Comparison of ENCODE assay signal across 2 cellular contexts in genomic region chr16:10922328-10923145, GRCh38.
TF ChIP-seq lines count a peak whose summit lies in the region.

No MANE protein-coding gene starts in this region.

TF ChIP-seq in HCT116, 20 proteins besides CTCF, POLR2A, EP300 and RAD21:
- TF ChIP-seq YY1 (IDR thresholded peaks at IDR 0.05; ENCODE audit: extremely low read depth, insufficient replicate concordance, low read depth, low read length): no peak
- TF ChIP-seq REST (IDR thresholded peaks at IDR 0.05; ENCODE audit: low read depth): no peak

TF ChIP-seq in HepG2, 621 proteins besides CTCF, POLR2A, EP300 and RAD21 (continues in another document):
- TF ChIP-seq ZNF33A (CRISPR knock-in tag; IDR thresholded peaks at IDR 0.05; ENCODE audit: borderline replicate concordance) (no peak), HNF1A (IDR thresholded peaks at IDR 0.05; ENCODE audit: low read depth) (no peak), HNF1A (CRISPR knock-in tag; IDR thresholded peaks at IDR 0.05; ENCODE audit: borderline replicate concordance) (no peak), TFAP4 (IDR thresholded peaks at IDR 0.05; ENCODE audit: borderline replicate concordance, low read depth) (peak; percentile 23; the same call in 1 of the 2 replicates), ZNF629 (CRISPR knock-in tag; conservative IDR thresholded peaks at IDR 0.05) (peak; percentile 83), ZKSCAN8 (CRISPR knock-in tag; IDR thresholded peaks at IDR 0.05; ENCODE audit: borderline replicate concordance) (no peak), ZNF556 (CRISPR knock-in tag; IDR thresholded peaks at IDR 0.05; ENCODE audit: borderline replicate concordance) (no peak), ZNF776 (CRISPR knock-in tag; IDR thresholded peaks at IDR 0.05) (no peak), ZNF687 (CRISPR knock-in tag; IDR thresholded peaks at IDR 0.05) (peak; percentile 72), MTA3 (CRISPR knock-in tag; IDR thresholded peaks at IDR 0.05) (no peak), ZNF879 (CRISPR knock-in tag; IDR thresholded peaks at IDR 0.05) (0 out of 2 replicates have a peak, but pooled peaks have one; percentile 24), ZNF574 (CRISPR knock-in tag; IDR thresholded peaks at IDR 0.05) (no peak), FOXA3 (CRISPR knock-in tag; IDR thresholded peaks at IDR 0.05) (0 out of 2 replicates have a peak, but pooled peaks have one; percentile 5), MED13 (CRISPR knock-in tag; IDR thresholded peaks at IDR 0.05) (no peak), NFIC (IDR thresholded peaks at IDR 0.05; ENCODE audit: low read length) (0 out of 2 replicates have a peak, but pooled peaks have one; percentile 9), ETV5 (CRISPR knock-in tag; IDR thresholded peaks at IDR 0.05; ENCODE audit: borderline replicate concordance) (no peak; the same call in 1 of the 2 replicates), RARA (CRISPR knock-in tag; IDR thresholded peaks at IDR 0.05) (peak; percentile 49), NR2C2 (CRISPR knock-in tag; IDR thresholded peaks at IDR 0.05; ENCODE audit: borderline replicate concordance) (peak; percentile 24; the same call in 1 of the 2 replicates), MAX (IDR thresholded peaks at IDR 0.05) (peak; percentile 48; the same call in 1 of the 2 replicates), THAP9 (CRISPR knock-in tag; IDR thresholded peaks at IDR 0.05; ENCODE audit: borderline replicate concordance) (0 out of 2 replicates have a peak, but pooled peaks have one; percentile 6), PHF5A (CRISPR knock-in tag; IDR thresholded peaks at IDR 0.05; ENCODE audit: low read depth, unreplicated experiment) (no peak), TGIF2 (CRISPR knock-in tag; IDR thresholded peaks at IDR 0.05) (0 out of 2 replicates have a peak, but pooled peaks have one; percentile 7), CC2D1A (CRISPR knock-in tag; IDR thresholded peaks at IDR 0.05) (no peak), NR1H2 (CRISPR knock-in tag; IDR thresholded peaks at IDR 0.05; ENCODE audit: borderline replicate concordance, low read depth) (0 out of 2 replicates have a peak, but pooled peaks have one; percentile 48), ZNF224 (CRISPR knock-in tag; IDR thresholded peaks at IDR 0.05) (no peak), NR2F6 (IDR thresholded peaks at IDR 0.05) (no peak), NR2F6 (CRISPR knock-in tag; IDR thresholded peaks at IDR 0.05) (peak; percentile 37; the same call in 1 of the 2 replicates), IRF1 (CRISPR knock-in tag; IDR thresholded peaks at IDR 0.05; ENCODE audit: low read depth) (no peak), ZNF292 (CRISPR knock-in tag; IDR thresholded peaks at IDR 0.05; ENCODE audit: borderline replicate concordance, low read depth) (0 out of 2 replicates have a peak, but pooled peaks have one; percentile 45), ZNF44 (CRISPR knock-in tag; IDR thresholded peaks at IDR 0.05) (0 out of 2 replicates have a peak, but pooled peaks have one; percentile 27), TBX3 (IDR thresholded peaks at IDR 0.05; ENCODE audit: borderline replicate concordance) (peak; percentile 16; the same call in 1 of the 2 replicates), ZSCAN31 (CRISPR knock-in tag; IDR thresholded peaks at IDR 0.05; ENCODE audit: low read depth) (0 out of 2 replicates have a peak, but pooled peaks have one; percentile 34), SAP130 (CRISPR knock-in tag; IDR thresholded peaks at IDR 0.05; ENCODE audit: low read depth) (peak; percentile 19; the same call in 1 of the 2 replicates), ZBTB7A (CRISPR knock-in tag; IDR thresholded peaks at IDR 0.05) (peak; percentile 58; the same call in 1 of the 2 replicates), ZNF598 (CRISPR knock-in tag; IDR thresholded peaks at IDR 0.05; ENCODE audit: borderline replicate concordance) (no peak), RFXANK (CRISPR knock-in tag; IDR thresholded peaks at IDR 0.05) (no peak), FOSL2 (CRISPR knock-in tag; IDR thresholded peaks at IDR 0.05) (0 out of 2 replicates have a peak, but pooled peaks have one; percentile 20), ZZZ3 (CRISPR knock-in tag; IDR thresholded peaks at IDR 0.05; ENCODE audit: borderline replicate concordance) (no peak; the same call in 1 of the 2 replicates), RXRA (CRISPR knock-in tag; IDR thresholded peaks at IDR 0.05) (peak; percentile 84; the same call in 1 of the 2 replicates), ZNF780A (CRISPR knock-in tag; IDR thresholded peaks at IDR 0.05) (no peak), ZNF3 (CRISPR knock-in tag; IDR thresholded peaks at IDR 0.05) (no peak), TOPORS (CRISPR knock-in tag; IDR thresholded peaks at IDR 0.05) (0 out of 2 replicates have a peak, but pooled peaks have one; percentile 37), SNRNP70 (IDR thresholded peaks at IDR 0.05; ENCODE audit: low read depth, low read length) (no peak)
- TF ChIP-seq, protein P1, sequence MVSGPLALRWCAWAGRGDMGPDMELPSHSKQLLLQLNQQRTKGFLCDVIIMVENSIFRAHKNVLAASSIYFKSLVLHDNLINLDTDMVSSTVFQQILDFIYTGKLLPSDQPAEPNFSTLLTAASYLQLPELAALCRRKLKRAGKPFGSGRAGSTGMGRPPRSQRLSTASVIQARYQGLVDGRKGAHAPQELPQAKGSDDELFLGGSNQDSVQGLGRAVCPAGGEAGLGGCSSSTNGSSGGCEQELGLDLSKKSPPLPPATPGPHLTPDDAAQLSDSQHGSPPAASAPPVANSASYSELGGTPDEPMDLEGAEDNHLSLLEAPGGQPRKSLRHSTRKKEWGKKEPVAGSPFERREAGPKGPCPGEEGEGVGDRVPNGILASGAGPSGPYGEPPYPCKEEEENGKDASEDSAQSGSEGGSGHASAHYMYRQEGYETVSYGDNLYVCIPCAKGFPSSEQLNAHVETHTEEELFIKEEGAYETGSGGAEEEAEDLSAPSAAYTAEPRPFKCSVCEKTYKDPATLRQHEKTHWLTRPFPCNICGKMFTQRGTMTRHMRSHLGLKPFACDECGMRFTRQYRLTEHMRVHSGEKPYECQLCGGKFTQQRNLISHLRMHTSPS (CRISPR knock-in tag; IDR thresholded peaks at IDR 0.05; ENCODE audit: low read depth): no peak; the same call in 1 of the 2 replicates
